Comparison of ENCODE assay signal across 12 cellular contexts in the genomic region with DNA sequence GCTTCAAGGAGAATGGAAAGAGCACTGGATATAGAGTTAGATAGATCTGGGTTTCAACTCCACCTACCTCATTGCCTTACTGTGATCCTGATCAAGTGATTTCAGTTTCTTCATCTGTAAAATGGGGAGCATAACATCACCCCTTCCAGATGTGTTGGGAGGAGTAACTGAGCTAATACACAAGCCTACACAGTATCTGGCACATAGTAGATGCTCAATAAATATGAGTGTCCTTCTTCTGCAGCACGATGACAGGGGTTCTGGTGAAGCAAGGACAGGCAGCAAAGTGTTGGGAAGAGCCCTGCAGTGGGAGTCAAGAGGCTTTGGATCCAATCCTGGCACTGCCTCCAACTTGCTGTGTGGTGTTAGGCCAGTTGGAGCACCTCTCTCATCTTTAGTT.
DNase-seq lines count a peak whose midpoint lies in the region; TF ChIP-seq lines count a peak whose summit lies in the region.
"Had no signal": no experiment of that assay in that cellular context is flagged by ENCODE, and none has a peak within 500 bp of the region (broad histone marks: within the 10 kb centered on the region; RNA-seq: fewer than 3 reads in every experiment).

No MANE protein-coding gene starts in this region.

- H3K4me1 ChIP-seq in BLaER1 treated with 17β-estradiol and CSF1 and Interleukin-3, amounts not matched to agents 10 nM and 100 nM: peaks cover 47 to 82% (median 67%) of the 10 kb centered on the region in 10 experiments
- H3K4me1 ChIP-seq in HEK293 (ENCODE audit: control insufficient read depth, insufficient read depth, low read length): peaks cover 40% of the 10 kb centered on the region
- H3K4me1 ChIP-seq: parathyroid adenoma had no signal

- POLR2A ChIA-PET in HEK293 (lab: Yijun Ruan, JAX): interaction anchor here (0.8 to 3.0 kb wide), 4 partner anchors 12 to 394 kb away, joined by 3 to 17 read pairs (median 3); no protein-coding TSS in a partner anchor

- peaks cover 0 to 95% (median 63%) of the 10 kb centered on the region in 11 experiments; a peak in 17 of 22 replicates for H4K20me1 ChIP-seq in BLaER1 treated with 17β-estradiol and CSF1 and Interleukin-3, amounts not matched to agents 10 nM and 100 nM

- TF ChIP-seq CTCF in HEK293 (tag by site-specific recombination; IDR thresholded peaks at IDR 0.05) (no peak), mesothelial cell of epicardium (IDR thresholded peaks at IDR 0.05; ENCODE audit: unreplicated experiment) (no peak)

- no peak overlapping the region for H3K4me3 ChIP-seq in BLaER1 treated with 17β-estradiol and CSF1 and Interleukin-3, amounts not matched to agents 10 nM and 100 nM
- H3K4me3 ChIP-seq in HEK293 (ENCODE audit: low read depth, low read length): no peak overlapping the region

- CTCF ChIA-PET in HEK293 (lab: Yijun Ruan, JAX): interaction anchor here (0.5 to 6.9 kb wide), 4 partner anchors 13 to 1015 kb away, joined by 3 to 181 read pairs (median 4); no protein-coding TSS in a partner anchor

- H3K27me3 ChIP-seq in BLaER1 treated with 17β-estradiol and CSF1 and Interleukin-3, amounts not matched to agents 10 nM and 100 nM: peaks cover 81 to 87% (median 86%) of the 10 kb centered on the region in 11 experiments
- H3K27me3 ChIP-seq: heart right ventricle had no signal

- H3K9ac ChIP-seq in BLaER1 treated with 17β-estradiol and CSF1 and Interleukin-3, amounts not matched to agents 10 nM and 100 nM: peak overlapping the region in 3 of 11 experiments; percentile 30 to 62 (median 38); a peak in 4 of 22 replicates
- H3K9ac ChIP-seq: parathyroid adenoma had no signal

- H3K4me1 Mint-ChIP-seq in activated T-helper 2 cell treated with anti-CD3 and anti-CD28 coated beads, Interferon-gamma antibody, Interleukin-2, Interleukin-4, amounts not matched to agents 10 μg/mL and 5 μg/mL and 100 μg/mL, durations not matched to agents 14 hours and 24 hours and 36 hours (ENCODE audit: low read depth): peaks cover 66% of the 10 kb centered on the region
- H3K4me1 Mint-ChIP-seq in mesothelial cell of epicardium: peaks cover 46% of the 10 kb centered on the region

- peak overlapping the region in 6 of 11 experiments; percentile 27 to 91 (median 56); a peak in 10 of 22 replicates for H3K27ac ChIP-seq in BLaER1 treated with 17β-estradiol and CSF1 and Interleukin-3, amounts not matched to agents 10 nM and 100 nM
- H3K27ac ChIP-seq in HEK293 (ENCODE audit: extremely low read depth, low read depth, low read length) (peak overlapping the region; percentile 94), caudate nucleus (ENCODE audit: low read depth, low read length) (no peak overlapping the region)
- H3K27ac ChIP-seq: parathyroid adenoma had no signal

- no peaks in the 10 kb centered on the region for H3K9me3 ChIP-seq in BLaER1 treated with 17β-estradiol and CSF1 and Interleukin-3, amounts not matched to agents 10 nM and 100 nM (replicated peaks in 1 of 11)
- H3K9me3 ChIP-seq in HEK293 (ENCODE audit: control insufficient read depth, insufficient read depth, low read depth, low read length): no peaks in the 10 kb centered on the region
- H3K9me3 ChIP-seq: heart right ventricle had no signal

- H3K27me3 Mint-ChIP-seq in activated T-helper 2 cell treated with anti-CD3 and anti-CD28 coated beads, Interferon-gamma antibody, Interleukin-2, Interleukin-4, amounts not matched to agents 10 μg/mL and 5 μg/mL and 100 μg/mL, durations not matched to agents 14 hours and 24 hours and 36 hours (ENCODE audit: low read depth): peaks cover 43% of the 10 kb centered on the region
- peaks cover 59% of the 10 kb centered on the region for H3K27me3 Mint-ChIP-seq in mesothelial cell of epicardium (ENCODE audit: low read depth)

- intact Hi-C loops in activated T-helper 2 cell treated with anti-CD3 and anti-CD28 coated beads, Interferon-gamma antibody, Interleukin-2, Interleukin-4, amounts not matched to agents 10 μg/mL and 5 μg/mL and 100 μg/mL, durations not matched to agents 14 hours and 24 hours and 36 hours (cut with micrococcal nuclease): loop anchor here (2.0 to 10.0 kb wide), 4 partner anchors 41 to 1169 kb away; no protein-coding TSS in a partner anchor

- no peaks in the 10 kb centered on the region for H3K36me3 Mint-ChIP-seq in activated T-helper 2 cell treated with anti-CD3 and anti-CD28 coated beads, Interferon-gamma antibody, Interleukin-2, Interleukin-4, amounts not matched to agents 10 μg/mL and 5 μg/mL and 100 μg/mL, durations not matched to agents 14 hours and 24 hours and 36 hours (ENCODE audit: low read depth)
- no peaks in the 10 kb centered on the region for H3K36me3 Mint-ChIP-seq in mesothelial cell of epicardium

- H3K4me3 Mint-ChIP-seq in activated T-helper 2 cell treated with anti-CD3 and anti-CD28 coated beads, Interferon-gamma antibody, Interleukin-2, Interleukin-4, amounts not matched to agents 10 μg/mL and 5 μg/mL and 100 μg/mL, durations not matched to agents 14 hours and 24 hours and 36 hours (ENCODE audit: low read depth): no peak overlapping the region
- H3K4me3 Mint-ChIP-seq in mesothelial cell of epicardium: no peak overlapping the region

- H3K36me3 ChIP-seq in BLaER1 treated with 17β-estradiol and CSF1 and Interleukin-3, amounts not matched to agents 10 nM and 100 nM: no peaks in the 10 kb centered on the region
- H3K36me3 ChIP-seq in HEK293 (ENCODE audit: control insufficient read depth in 2 of 2, insufficient read depth in 1 of 2, low read length in 2 of 2): no peaks in the 10 kb centered on the region
- H3K36me3 ChIP-seq: heart right ventricle had no signal

- H3K4me2 ChIP-seq in BLaER1 treated with 17β-estradiol and CSF1 and Interleukin-3, amounts not matched to agents 10 nM and 100 nM: peak overlapping the region; percentile 58 to 96 (median 95); a peak in 20 of 22 replicates

- H3K27ac Mint-ChIP-seq in activated T-helper 2 cell treated with anti-CD3 and anti-CD28 coated beads, Interferon-gamma antibody, Interleukin-2, Interleukin-4, amounts not matched to agents 10 μg/mL and 5 μg/mL and 100 μg/mL, durations not matched to agents 14 hours and 24 hours and 36 hours: peak overlapping the region; percentile 94
- H3K27ac Mint-ChIP-seq in mesothelial cell of epicardium: peak overlapping the region; percentile 60

- no peaks in the 10 kb centered on the region for H3K9me3 Mint-ChIP-seq in activated T-helper 2 cell treated with anti-CD3 and anti-CD28 coated beads, Interferon-gamma antibody, Interleukin-2, Interleukin-4, amounts not matched to agents 10 μg/mL and 5 μg/mL and 100 μg/mL, durations not matched to agents 14 hours and 24 hours and 36 hours
- no peaks in the 10 kb centered on the region for H3K9me3 Mint-ChIP-seq in mesothelial cell of epicardium

- no peak for DNase-seq in activated T-helper 2 cell treated with anti-CD3 and anti-CD28 coated beads, Interferon-gamma antibody, Interleukin-2, Interleukin-4, amounts not matched to agents 10 μg/mL and 5 μg/mL and 100 μg/mL, durations not matched to agents 14 hours and 24 hours and 36 hours (ENCODE audit: low spot score)
- DNase-seq in mesothelial cell of epicardium (ENCODE audit: low spot score in 2 of 2, unreplicated experiment in 2 of 2): no peak
- no peak for DNase-seq in DMS114 treated with DMSO at 0.1 percent for 48 hours (lab: John Stamatoyannopoulos, UW; ENCODE audit: unreplicated experiment)
- no peak for DNase-seq in T1000 (lab: John Stamatoyannopoulos, UW)
- DNase-seq in NCI-H345 treated with DMSO at 0.1 percent for 48 hours (lab: John Stamatoyannopoulos, UW; ENCODE audit: unreplicated experiment): no peak
- no peak for DNase-seq in caudate nucleus (lab: John Stamatoyannopoulos, UW)
- DNase-seq: NCI-H510A, SHP77 treated with DMSO at 0.1 percent for 48 hours had no signal

TF ChIP-seq in HEK293, 187 proteins besides CTCF, POLR2A, EP300 and RAD21 (continues in another document):
- TF ChIP-seq, protein P1, sequence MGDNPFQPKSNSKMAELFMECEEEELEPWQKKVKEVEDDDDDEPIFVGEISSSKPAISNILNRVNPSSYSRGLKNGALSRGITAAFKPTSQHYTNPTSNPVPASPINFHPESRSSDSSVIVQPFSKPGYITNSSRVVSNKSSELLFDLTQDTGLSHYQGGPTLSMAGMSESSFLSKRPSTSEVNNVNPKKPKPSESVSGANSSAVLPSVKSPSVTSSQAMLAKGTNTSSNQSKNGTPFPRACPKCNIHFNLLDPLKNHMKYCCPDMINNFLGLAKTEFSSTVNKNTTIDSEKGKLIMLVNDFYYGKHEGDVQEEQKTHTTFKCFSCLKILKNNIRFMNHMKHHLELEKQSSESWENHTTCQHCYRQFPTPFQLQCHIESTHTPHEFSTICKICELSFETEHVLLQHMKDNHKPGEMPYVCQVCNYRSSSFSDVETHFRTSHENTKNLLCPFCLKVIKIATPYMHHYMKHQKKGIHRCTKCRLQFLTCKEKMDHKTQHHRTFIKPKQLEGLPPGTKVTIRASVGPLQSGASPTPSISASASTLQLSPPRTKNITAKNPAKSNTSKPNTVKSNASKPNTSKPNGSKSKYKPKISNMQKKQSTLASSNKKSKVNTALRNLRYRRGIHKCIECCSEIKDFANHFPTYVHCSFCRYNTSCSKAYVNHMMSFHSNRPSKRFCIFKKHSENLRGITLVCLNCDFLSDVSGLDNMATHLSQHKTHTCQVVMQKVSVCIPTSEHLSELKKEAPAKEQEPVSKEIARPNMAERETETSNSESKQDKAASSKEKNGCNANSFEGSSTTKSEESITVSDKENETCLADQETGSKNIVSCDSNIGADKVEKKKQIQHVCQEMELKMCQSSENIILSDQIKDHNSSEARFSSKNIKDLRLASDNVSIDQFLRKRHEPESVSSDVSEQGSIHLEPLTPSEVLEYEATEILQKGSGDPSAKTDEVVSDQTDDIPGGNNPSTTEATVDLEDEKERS (tag by site-specific recombination; IDR thresholded peaks at IDR 0.05): peak; percentile 34; the same call in 1 of the 2 replicates
- TF ChIP-seq ZNF664 (tag by site-specific recombination; IDR thresholded peaks at IDR 0.05): peak; percentile 100
- no peak for TF ChIP-seq ZNF157 (tag by site-specific recombination; IDR thresholded peaks at IDR 0.05)
- TF ChIP-seq ZNF24 (tag by site-specific recombination; IDR thresholded peaks at IDR 0.05): peak; percentile 54; the same call in 1 of the 2 replicates
- TF ChIP-seq, protein P2, sequence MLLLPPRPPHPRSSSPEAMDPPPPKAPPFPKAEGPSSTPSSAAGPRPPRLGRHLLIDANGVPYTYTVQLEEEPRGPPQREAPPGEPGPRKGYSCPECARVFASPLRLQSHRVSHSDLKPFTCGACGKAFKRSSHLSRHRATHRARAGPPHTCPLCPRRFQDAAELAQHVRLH (tag by site-specific recombination; IDR thresholded peaks at IDR 0.05): peak; percentile 80; the same call in 1 of the 2 replicates
- TF ChIP-seq KLF1 (tag by site-specific recombination; IDR thresholded peaks at IDR 0.05): no peak
